Comparison of ENCODE assay signal across 11 cellular contexts in the genomic region with DNA sequence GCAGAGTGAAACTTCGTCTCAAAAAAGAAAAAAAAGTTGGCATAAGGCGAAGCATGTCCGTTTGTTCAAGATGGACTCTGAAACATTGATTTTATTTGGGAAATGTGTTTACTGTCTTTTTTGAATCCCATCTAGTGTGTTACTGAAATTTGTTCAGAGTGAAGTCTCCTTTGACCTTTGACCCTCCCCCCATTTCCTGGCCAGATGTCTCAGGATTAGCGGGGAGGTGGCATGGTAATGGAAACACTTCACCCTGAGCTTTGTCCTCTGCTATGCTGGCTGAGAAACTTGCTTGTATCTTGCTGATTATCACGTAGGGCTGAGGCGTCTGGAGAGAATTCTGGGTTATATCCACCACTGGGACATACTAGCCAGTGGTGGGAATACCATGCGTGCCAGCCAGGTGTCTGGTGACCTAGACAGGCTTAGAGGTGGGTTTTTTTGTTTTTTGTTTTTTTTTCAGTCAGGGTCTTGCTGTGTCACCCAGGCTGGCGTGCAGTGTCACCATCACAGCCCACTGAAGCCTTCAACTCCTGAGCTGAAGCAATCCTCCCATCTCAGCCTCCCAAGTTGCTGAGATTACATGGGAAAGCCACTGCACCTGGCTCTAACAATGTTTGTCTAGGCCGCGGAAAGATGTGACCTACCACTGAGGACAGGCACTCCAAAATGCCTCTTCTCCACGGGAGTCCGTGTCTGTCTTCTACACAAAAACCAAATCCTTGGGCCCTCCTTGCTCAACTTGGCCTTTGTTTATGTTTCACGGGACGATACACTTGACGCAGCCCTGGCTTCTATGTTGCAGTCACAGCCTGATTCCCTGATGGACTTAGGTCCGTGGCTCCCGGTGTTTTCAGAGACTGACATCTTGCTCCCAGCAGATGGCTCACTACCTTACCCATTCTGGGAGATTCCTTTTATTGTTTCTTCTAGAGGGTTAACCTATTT. TPM values are rescaled to one million over a fixed set of nuclear protein-coding genes. Genes with fewer than 3 reads are reported as not detected.
DNase-seq lines count a peak whose midpoint lies in the region; ATAC-seq and TF ChIP-seq lines count a peak whose summit lies in the region.
"Had no signal": no experiment of that assay in that cellular context is flagged by ENCODE, and none has a peak within 500 bp of the region (broad histone marks: within the 10 kb centered on the region; RNA-seq: fewer than 3 reads in every experiment).

No MANE protein-coding gene starts in this region.

- H3K4me3 ChIP-seq in fibroblast of pulmonary artery (replicated peaks; ENCODE audit: low read depth, low read length), result no peak overlapping the region
- H3K4me3 ChIP-seq: colonic mucosa, pancreas had no signal

- H3K9me3 ChIP-seq in T-helper 17 cell (ENCODE audit: control insufficient read depth, low read length, poor library complexity, severe bottlenecking), result no peaks in the 10 kb centered on the region
- H3K9me3 ChIP-seq: colonic mucosa, pancreas had no signal

- CTCF ChIA-PET in activated CD8-positive, alpha-beta memory T cell treated with anti-CD3 and anti-CD28 coated beads, Interleukin-2, amount 10 ng/mL, durations not matched to agents 7 days and 5 days (lab: Charles Lee), result interaction anchor here (1.2 to 2.0 kb wide), 3 partner anchors 18 to 24 kb away, joined by 3 to 8 read pairs (median 8); no protein-coding TSS in a partner anchor

- no peaks in the 10 kb centered on the region for H3K27me3 Mint-ChIP-seq in activated T-cell treated with anti-CD3 and anti-CD28 coated beads, Interleukin-2, amount 50 U/mL, for 72 hours (ENCODE audit: low read depth)
- no peaks in the 10 kb centered on the region for H3K27me3 Mint-ChIP-seq in T-helper 17 cell
- H3K27me3 Mint-ChIP-seq in stimulated activated naive B cell treated with anti-CD40 and anti-IgM and Interleukin-4, amounts not matched to agents 10 μg/mL and 1 μg/mL and 100 μg/mL, for 72 hours, result no peaks in the 10 kb centered on the region
- no peaks in the 10 kb centered on the region for H3K27me3 Mint-ChIP-seq in activated CD8-positive, alpha-beta memory T cell treated with anti-CD3 and anti-CD28 coated beads, Interleukin-2, amount 10 ng/mL, durations not matched to agents 7 days and 5 days

- H3K9me3 Mint-ChIP-seq in activated T-cell treated with anti-CD3 and anti-CD28 coated beads, Interleukin-2, amount 50 U/mL, for 72 hours, result no peaks in the 10 kb centered on the region
- H3K9me3 Mint-ChIP-seq in stimulated activated naive B cell treated with anti-CD40 and anti-IgM and Interleukin-4, amounts not matched to agents 10 μg/mL and 1 μg/mL and 100 μg/mL, for 72 hours, result no peaks in the 10 kb centered on the region
- no peaks in the 10 kb centered on the region for H3K9me3 Mint-ChIP-seq in activated CD8-positive, alpha-beta memory T cell treated with anti-CD3 and anti-CD28 coated beads, Interleukin-2, amount 10 ng/mL, durations not matched to agents 7 days and 5 days (ENCODE audit: low read depth)

- no peak for DNase-seq in activated T-cell treated with anti-CD3 and anti-CD28 coated beads, Interleukin-2, amount 50 U/mL, for 72 hours
- DNase-seq in activated T-cell treated with anti-CD3 and anti-CD28 coated beads, Interleukin-2, amount 50 U/mL, for 1 hour, result no peak
- DNase-seq in T-helper 17 cell (no peak), fibroblast of pulmonary artery (ENCODE audit: low read depth) (peak; percentile 44), NCI-H2107 treated with DMSO at 0.1 percent for 48 hours (lab: John Stamatoyannopoulos, UW; ENCODE audit: unreplicated experiment) (no peak), epidermal melanocyte (ENCODE audit: insufficient read length, low spot score) (no peak)
- DNase-seq in stimulated activated naive B cell treated with anti-CD40 and anti-IgM and Interleukin-4, amounts not matched to agents 10 μg/mL and 1 μg/mL and 100 μg/mL, for 72 hours, result no peak
- DNase-seq in activated CD8-positive, alpha-beta memory T cell treated with anti-CD3 and anti-CD28 coated beads, Interleukin-2, amount 10 ng/mL, durations not matched to agents 7 days and 5 days, result no peak
- DNase-seq: colonic mucosa, NCI-H146 had no signal

- H3K4me3 Mint-ChIP-seq in activated T-cell treated with anti-CD3 and anti-CD28 coated beads, Interleukin-2, amount 50 U/mL, for 72 hours, result no peak overlapping the region
- H3K4me3 Mint-ChIP-seq in T-helper 17 cell, result peak overlapping the region; percentile 12
- no peak overlapping the region for H3K4me3 Mint-ChIP-seq in stimulated activated naive B cell treated with anti-CD40 and anti-IgM and Interleukin-4, amounts not matched to agents 10 μg/mL and 1 μg/mL and 100 μg/mL, for 72 hours
- no peak overlapping the region for H3K4me3 Mint-ChIP-seq in activated CD8-positive, alpha-beta memory T cell treated with anti-CD3 and anti-CD28 coated beads, Interleukin-2, amount 10 ng/mL, durations not matched to agents 7 days and 5 days

- peak overlapping the region; percentile 72 for H3K27ac Mint-ChIP-seq in activated T-cell treated with anti-CD3 and anti-CD28 coated beads, Interleukin-2, amount 50 U/mL, for 72 hours
- no peak overlapping the region for H3K27ac Mint-ChIP-seq in T-helper 17 cell
- H3K27ac Mint-ChIP-seq in stimulated activated naive B cell treated with anti-CD40 and anti-IgM and Interleukin-4, amounts not matched to agents 10 μg/mL and 1 μg/mL and 100 μg/mL, for 72 hours, result peak overlapping the region; percentile 51
- no peak overlapping the region for H3K27ac Mint-ChIP-seq in activated CD8-positive, alpha-beta memory T cell treated with anti-CD3 and anti-CD28 coated beads, Interleukin-2, amount 10 ng/mL, durations not matched to agents 7 days and 5 days

- H3K36me3 Mint-ChIP-seq in activated T-cell treated with anti-CD3 and anti-CD28 coated beads, Interleukin-2, amount 50 U/mL, for 72 hours (ENCODE audit: insufficient read depth in 2 of 2), result peaks cover under 1 to 4% of the 10 kb centered on the region in 2 donors
- no peaks in the 10 kb centered on the region for H3K36me3 Mint-ChIP-seq in T-helper 17 cell (ENCODE audit: low read depth)
- peaks cover 11 to 23% of the 10 kb centered on the region in 2 donors for H3K36me3 Mint-ChIP-seq in stimulated activated naive B cell treated with anti-CD40 and anti-IgM and Interleukin-4, amounts not matched to agents 10 μg/mL and 1 μg/mL and 100 μg/mL, for 72 hours
- H3K36me3 Mint-ChIP-seq in activated CD8-positive, alpha-beta memory T cell treated with anti-CD3 and anti-CD28 coated beads, Interleukin-2, amount 10 ng/mL, durations not matched to agents 7 days and 5 days, result peaks cover 10% of the 10 kb centered on the region

- peak; percentile 26 for TF ChIP-seq CTCF in fibroblast of pulmonary artery (IDR thresholded peaks at IDR 0.05; ENCODE audit: low read length, missing control alignments)

- peaks cover 25% of the 10 kb centered on the region for H3K4me1 Mint-ChIP-seq in activated T-cell treated with anti-CD3 and anti-CD28 coated beads, Interleukin-2, amount 50 U/mL, for 72 hours (ENCODE audit: low read depth)
- H3K4me1 Mint-ChIP-seq in T-helper 17 cell, result peaks cover 15% of the 10 kb centered on the region
- H3K4me1 Mint-ChIP-seq in stimulated activated naive B cell treated with anti-CD40 and anti-IgM and Interleukin-4, amounts not matched to agents 10 μg/mL and 1 μg/mL and 100 μg/mL, for 72 hours, result peaks cover 10 to 26% of the 10 kb centered on the region in 2 donors
- H3K4me1 Mint-ChIP-seq in activated CD8-positive, alpha-beta memory T cell treated with anti-CD3 and anti-CD28 coated beads, Interleukin-2, amount 10 ng/mL, durations not matched to agents 7 days and 5 days, result peaks cover 3% of the 10 kb centered on the region

- ATAC-seq in activated T-cell treated with anti-CD3 and anti-CD28 coated beads, Interleukin-2, amount 50 U/mL, for 72 hours (replicated peaks in 1 of 2), result peak in 1 of 2 donors; percentile 1
- no peak for ATAC-seq in T-helper 17 cell
- ATAC-seq in stimulated activated naive B cell treated with anti-CD40 and anti-IgM and Interleukin-4, amounts not matched to agents 10 μg/mL and 1 μg/mL and 100 μg/mL, for 72 hours (replicated peaks), result no peak
- ATAC-seq in activated CD8-positive, alpha-beta memory T cell treated with anti-CD3 and anti-CD28 coated beads, Interleukin-2, amount 10 ng/mL, durations not matched to agents 7 days and 5 days, result no peak

RNA-seq across cellular contexts. Expression of a gene that starts 6.6 kb away (rescaled TPM):
- total RNA-seq in activated T-cell treated with anti-CD3 and anti-CD28 coated beads, Interleukin-2, amount 50 U/mL, for 72 hours, result 10 to 100 TPM; 41.9 to 51.2 TPM
- total RNA-seq in T-helper 17 cell, result 1 to 10 TPM; 9.6 to 9.7 TPM
- 10 to 100 TPM; 46.1 to 53.7 TPM for total RNA-seq in activated CD8-positive, alpha-beta memory T cell treated with anti-CD3 and anti-CD28 coated beads, Interleukin-2, amount 10 ng/mL, durations not matched to agents 7 days and 5 days

RNA-seq across cellular contexts. Expression of a gene that starts 13.0 kb away (rescaled TPM):
- 10 to 100 TPM; 20.7 to 22.6 TPM for total RNA-seq in activated T-cell treated with anti-CD3 and anti-CD28 coated beads, Interleukin-2, amount 50 U/mL, for 72 hours
- 10 to 100 TPM; 30.3 to 33.4 TPM for total RNA-seq in T-helper 17 cell
- 10 to 100 TPM; 32.8 to 33.1 TPM for total RNA-seq in activated CD8-positive, alpha-beta memory T cell treated with anti-CD3 and anti-CD28 coated beads, Interleukin-2, amount 10 ng/mL, durations not matched to agents 7 days and 5 days

RNA-seq across cellular contexts. Expression of a gene that starts 50.3 kb away (rescaled TPM):
- total RNA-seq in activated T-cell treated with anti-CD3 and anti-CD28 coated beads, Interleukin-2, amount 50 U/mL, for 72 hours, result 1 to 10 TPM; 2.7 to 3.5 TPM
- under 1 TPM in 1 of 2 donors, not detected in 1; 0.72 TPM for total RNA-seq in T-helper 17 cell
- 1 to 10 TPM; 1.0 to 1.1 TPM for total RNA-seq in activated CD8-positive, alpha-beta memory T cell treated with anti-CD3 and anti-CD28 coated beads, Interleukin-2, amount 10 ng/mL, durations not matched to agents 7 days and 5 days

Comparison
In these comparisons a context has a peak if more than half of its experiments do, and no peak if none do; other contexts are left out.
1. H3K27ac Mint-ChIP-seq: peak in activated T-cell treated with anti-CD3 and anti-CD28 coated beads, Interleukin-2, amount 50 U/mL, for 72 hours (single experiment) and stimulated activated naive B cell treated with anti-CD40 and anti-IgM and Interleukin-4, amounts not matched to agents 10 μg/mL and 1 μg/mL and 100 μg/mL, for 72 hours (single experiment); none in T-helper 17 cell (single experiment) and activated CD8-positive, alpha-beta memory T cell treated with anti-CD3 and anti-CD28 coated beads, Interleukin-2, amount 10 ng/mL, durations not matched to agents 7 days and 5 days (single experiment).
2. RNA of a gene that starts 6.6 kb away (total RNA-seq): 46.1 to 53.7 TPM in activated CD8-positive, alpha-beta memory T cell treated with anti-CD3 and anti-CD28 coated beads, Interleukin-2, amount 10 ng/mL, durations not matched to agents 7 days and 5 days and 41.9 to 51.2 TPM in activated T-cell treated with anti-CD3 and anti-CD28 coated beads, Interleukin-2, amount 50 U/mL, for 72 hours; 9.6 to 9.7 TPM in T-helper 17 cell; every median in the first group is over 4 times any median in the second.